2 cellular contexts compared by ENCODE assay signal in genomic region chr14:90427848-90428426, GRCh38.
TF ChIP-seq lines count a peak whose summit lies in the region.

No MANE protein-coding gene starts in this region.

TF ChIP-seq in liver, 16 proteins besides CTCF, POLR2A, EP300 and RAD21:
- TF ChIP-seq MAX (IDR thresholded peaks at IDR 0.05) (no peak), SP1 (IDR thresholded peaks at IDR 0.05) (no peak), NR2F2 (IDR thresholded peaks at IDR 0.05) (peak; percentile 41), YY1 (IDR thresholded peaks at IDR 0.05) (no peak)

TF ChIP-seq in HepG2, 621 proteins besides CTCF, POLR2A, EP300 and RAD21 (continued from another document):
- TF ChIP-seq RBFOX2 (IDR thresholded peaks at IDR 0.05; ENCODE audit: low read depth, low read length) (no peak), ZNF557 (CRISPR knock-in tag; IDR thresholded peaks at IDR 0.05) (no peak), EED (CRISPR knock-in tag; IDR thresholded peaks at IDR 0.05) (no peak), ZNF253 (CRISPR knock-in tag; IDR thresholded peaks at IDR 0.05; ENCODE audit: borderline replicate concordance) (no peak), ATF7-NPFF (CRISPR knock-in tag; IDR thresholded peaks at IDR 0.05; ENCODE audit: low read depth) (no peak), ZHX2 (IDR thresholded peaks at IDR 0.05; ENCODE audit: low read depth) (no peak), ZHX2 (CRISPR knock-in tag; IDR thresholded peaks at IDR 0.05; ENCODE audit: borderline replicate concordance) (no peak), ZSCAN29 (CRISPR knock-in tag; conservative IDR thresholded peaks at IDR 0.05) (no peak), MED13 (CRISPR knock-in tag; IDR thresholded peaks at IDR 0.05) (no peak), ZNF776 (CRISPR knock-in tag; IDR thresholded peaks at IDR 0.05) (no peak), ISL2 (CRISPR knock-in tag; IDR thresholded peaks at IDR 0.05) (no peak), TP53 (CRISPR knock-in tag; conservative IDR thresholded peaks at IDR 0.05) (no peak), HOXA7 (CRISPR knock-in tag; IDR thresholded peaks at IDR 0.05) (no peak), AFF4 (CRISPR knock-in tag; IDR thresholded peaks at IDR 0.05) (no peak), HNRNPK (IDR thresholded peaks at IDR 0.05; ENCODE audit: low read depth, low read length, poor library complexity, severe bottlenecking) (no peak)
